14 cellular contexts compared by ENCODE assay signal in genomic region chr2:173288561-173288960, GRCh38.
DNase-seq lines count a peak whose midpoint lies in the region; TF ChIP-seq lines count a peak whose summit lies in the region.
"Had no signal": no experiment of that assay in that cellular context is flagged by ENCODE, and none has a peak within 500 bp of the region (broad histone marks: within the 10 kb centered on the region; RNA-seq: fewer than 3 reads in every experiment).

No MANE protein-coding gene starts in this region.

- H3K27me3 Mint-ChIP-seq in T-helper 2 cell treated with Interferon-gamma antibody and Interleukin-4, amounts not matched to agents 5 μg/mL and 100 μg/mL, for 36 hours (ENCODE audit: low read depth): no peaks in the 10 kb centered on the region
- H3K27me3 Mint-ChIP-seq: central memory CD8-positive, alpha-beta T cell had no signal

- no peaks in the 10 kb centered on the region for H3K36me3 Mint-ChIP-seq in T-helper 2 cell treated with Interferon-gamma antibody and Interleukin-4, amounts not matched to agents 5 μg/mL and 100 μg/mL, for 36 hours (ENCODE audit: low read depth)
- H3K36me3 Mint-ChIP-seq: activated CD8-positive, alpha-beta memory T cell treated with anti-CD3 and anti-CD28 coated beads, Interleukin-2, amount 10 ng/mL, durations not matched to agents 7 days and 5 days; CD8-positive, alpha-beta T cell; naive thymus-derived CD4-positive, alpha-beta T cell had no signal

- no peaks in the 10 kb centered on the region for H3K27me3 ChIP-seq in HAP-1 (ENCODE audit: low read depth)
- H3K27me3 ChIP-seq: sigmoid colon had no signal

- no peaks in the 10 kb centered on the region for H3K9me3 ChIP-seq in HAP-1
- H3K9me3 ChIP-seq: sigmoid colon had no signal

- no peak for TF ChIP-seq CTCF in fibroblast of the aortic adventitia (IDR thresholded peaks at IDR 0.05; ENCODE audit: insufficient read depth, low read length)

- in situ Hi-C loops in HAP-1 (cut with MboI; ENCODE audit: low sequenced_read_pairs): no loop called here

- H3K4me1 Mint-ChIP-seq in T-helper 2 cell treated with Interferon-gamma antibody and Interleukin-4, amounts not matched to agents 5 μg/mL and 100 μg/mL, for 36 hours (ENCODE audit: low read depth): peaks cover 9% of the 10 kb centered on the region
- H3K4me1 Mint-ChIP-seq: GM23338 had no signal

- no peak overlapping the region for H3K27ac Mint-ChIP-seq in T-helper 2 cell treated with Interferon-gamma antibody and Interleukin-4, amounts not matched to agents 5 μg/mL and 100 μg/mL, for 36 hours
- H3K27ac Mint-ChIP-seq: activated CD8-positive, alpha-beta memory T cell treated with anti-CD3 and anti-CD28 coated beads, Interleukin-2, amount 10 ng/mL, durations not matched to agents 7 days and 5 days; CD8-positive, alpha-beta T cell; GM23338; naive thymus-derived CD4-positive, alpha-beta T cell had no signal

- no peaks in the 10 kb centered on the region for H3K36me3 ChIP-seq in HAP-1 (replicated peaks)
- H3K36me3 ChIP-seq: sigmoid colon had no signal

- peaks cover 4% of the 10 kb centered on the region for H3K9me3 Mint-ChIP-seq in T-helper 2 cell treated with Interferon-gamma antibody and Interleukin-4, amounts not matched to agents 5 μg/mL and 100 μg/mL, for 36 hours
- H3K9me3 Mint-ChIP-seq: CD8-positive, alpha-beta T cell; central memory CD8-positive, alpha-beta T cell had no signal

- H3K4me1 ChIP-seq in HAP-1: peaks cover 12% of the 10 kb centered on the region; the same call in 1 of the 2 replicates

- DNase-seq in stimulated activated naive CD4-positive, alpha-beta T cell treated with Interleukin-2 at 50 U/mL for 16 hours (lab: John Stamatoyannopoulos, UW): peak; percentile 14
- no peak for DNase-seq in stimulated activated naive CD4-positive, alpha-beta T cell (lab: John Stamatoyannopoulos, UW)
- DNase-seq in T-helper 2 cell treated with Interferon-gamma antibody and Interleukin-4, amounts not matched to agents 5 μg/mL and 100 μg/mL, for 36 hours (ENCODE audit: low spot score): peak; percentile 46
- DNase-seq in fibroblast of the aortic adventitia (ENCODE audit: low read depth): peak; percentile 10
- no peak for DNase-seq in NCI-H526 (lab: John Stamatoyannopoulos, UW)
- no peak for DNase-seq in NCI-H187 (lab: John Stamatoyannopoulos, UW)
- DNase-seq in HAP-1 (ENCODE audit: low spot score in 2 of 2): no peak
- DNase-seq in NCI-H187 treated with DMSO at 0.1 percent for 48 hours (lab: John Stamatoyannopoulos, UW): no peak
- DNase-seq: activated CD8-positive, alpha-beta memory T cell treated with anti-CD3 and anti-CD28 coated beads, Interleukin-2, amount 10 ng/mL, durations not matched to agents 7 days and 5 days; CD8-positive, alpha-beta T cell; naive thymus-derived CD4-positive, alpha-beta T cell; sigmoid colon had no signal

- H3K4me3 ChIP-seq in fibroblast of the aortic adventitia (ENCODE audit: low read depth, low read length): no peak overlapping the region
- H3K4me3 ChIP-seq in HAP-1: no peak overlapping the region
- H3K4me3 ChIP-seq: GM23338, sigmoid colon had no signal

- H3K4me3 Mint-ChIP-seq in T-helper 2 cell treated with Interferon-gamma antibody and Interleukin-4, amounts not matched to agents 5 μg/mL and 100 μg/mL, for 36 hours: no peak overlapping the region
- H3K4me3 Mint-ChIP-seq: activated CD8-positive, alpha-beta memory T cell treated with anti-CD3 and anti-CD28 coated beads, Interleukin-2, amount 10 ng/mL, durations not matched to agents 7 days and 5 days; CD8-positive, alpha-beta T cell; central memory CD8-positive, alpha-beta T cell; GM23338; naive thymus-derived CD4-positive, alpha-beta T cell had no signal

Comparison
In these comparisons a context has a peak if more than half of its experiments do, and no peak if none do; other contexts are left out.
1. DNase-seq: peak in stimulated activated naive CD4-positive, alpha-beta T cell treated with Interleukin-2 at 50 U/mL for 16 hours (single experiment), T-helper 2 cell treated with Interferon-gamma antibody and Interleukin-4, amounts not matched to agents 5 μg/mL and 100 μg/mL, for 36 hours (single experiment) and fibroblast of the aortic adventitia (single experiment); none in stimulated activated naive CD4-positive, alpha-beta T cell (0 of 6), NCI-H526 (0 of 2), NCI-H187 (0 of 2), HAP-1 (0 of 2) and NCI-H187 treated with DMSO at 0.1 percent for 48 hours (single experiment).